ENCODE assay signal across 11 cellular contexts in genomic region chr1:235027076-235027861, GRCh38.
"Had no signal": no experiment of that assay in that cellular context is flagged by ENCODE, and none has a peak within 500 bp of the region (broad histone marks: within the 10 kb centered on the region; RNA-seq: fewer than 3 reads in every experiment).

No MANE protein-coding gene starts in this region.

- H3K9me3 Mint-ChIP-seq: stimulated activated naive CD8-positive, alpha-beta T cell treated with anti-CD3 and anti-CD28 coated beads, Interleukin-15, Interleukin-2, amounts not matched to agents 100 ng/mL and 50 ng/mL, for 24 hours had no signal

- H3K36me3 Mint-ChIP-seq: mesothelial cell of epicardium had no signal

- H3K4me3 Mint-ChIP-seq: activated CD8-positive, alpha-beta memory T cell treated with anti-CD3 and anti-CD28 coated beads, Interleukin-2, amount 10 ng/mL, durations not matched to agents 7 days and 5 days; activated naive CD8-positive, alpha-beta T cell treated with anti-CD3 and anti-CD28 coated beads, Interleukin-2, amount 10 ng/mL, durations not matched to agents 7 days and 5 days; mesothelial cell of epicardium; stimulated activated naive CD8-positive, alpha-beta T cell treated with anti-CD3 and anti-CD28 coated beads, Interleukin-15, Interleukin-2, amounts not matched to agents 100 ng/mL and 50 ng/mL, for 24 hours had no signal

- H3K27me3 Mint-ChIP-seq: activated CD8-positive, alpha-beta memory T cell treated with anti-CD3 and anti-CD28 coated beads, Interleukin-2, amount 10 ng/mL, durations not matched to agents 7 days and 5 days; activated naive CD8-positive, alpha-beta T cell treated with anti-CD3 and anti-CD28 coated beads, Interleukin-2, amount 10 ng/mL, durations not matched to agents 7 days and 5 days; stimulated activated naive CD8-positive, alpha-beta T cell treated with anti-CD3 and anti-CD28 coated beads, Interleukin-15, Interleukin-2, amounts not matched to agents 100 ng/mL and 50 ng/mL, for 24 hours had no signal

- DNase-seq: activated CD4-positive, alpha-beta T cell treated with anti-CD3 and anti-CD28 coated beads, Interleukin-2, amount 50 U/mL, for 1 hour; activated CD4-positive, CD25-positive, alpha-beta regulatory T cell; activated CD8-positive, alpha-beta memory T cell treated with anti-CD3 and anti-CD28 coated beads, Interleukin-2, amount 10 ng/mL, durations not matched to agents 7 days and 5 days; activated naive CD8-positive, alpha-beta T cell treated with anti-CD3 and anti-CD28 coated beads, Interleukin-2, amount 10 ng/mL, durations not matched to agents 7 days and 5 days; aorta; dermis blood vessel endothelial cell; hippocampal formation; kidney glomerular epithelial cell; T-helper 2 cell had no signal

- H3K27ac Mint-ChIP-seq: activated CD8-positive, alpha-beta memory T cell treated with anti-CD3 and anti-CD28 coated beads, Interleukin-2, amount 10 ng/mL, durations not matched to agents 7 days and 5 days; activated naive CD8-positive, alpha-beta T cell treated with anti-CD3 and anti-CD28 coated beads, Interleukin-2, amount 10 ng/mL, durations not matched to agents 7 days and 5 days; mesothelial cell of epicardium; stimulated activated naive CD8-positive, alpha-beta T cell treated with anti-CD3 and anti-CD28 coated beads, Interleukin-15, Interleukin-2, amounts not matched to agents 100 ng/mL and 50 ng/mL, for 24 hours had no signal
